18 cellular contexts compared by ENCODE assay signal in the genomic region with DNA sequence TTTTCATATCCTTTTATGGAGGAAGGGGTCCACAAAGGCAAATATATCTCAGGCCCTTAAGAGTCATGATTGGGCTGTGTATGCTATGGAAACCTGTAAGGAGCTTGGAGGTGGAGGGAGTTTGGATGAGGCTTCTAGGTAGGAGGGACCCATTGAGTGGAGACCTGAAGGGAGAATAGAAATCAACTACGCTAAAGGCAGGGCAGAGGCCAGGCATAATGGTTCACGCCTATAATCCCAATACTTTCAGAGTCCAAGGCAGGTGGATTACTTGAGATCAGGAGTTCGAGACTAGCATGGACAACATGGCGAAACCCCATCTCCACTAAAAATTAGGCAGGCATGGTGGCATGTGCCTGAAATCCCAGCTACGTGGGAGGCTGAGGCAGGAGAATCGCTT. TPM values are rescaled to one million over a fixed set of nuclear protein-coding genes. Genes with fewer than 3 reads are reported as not detected.
DNase-seq lines count a peak whose midpoint lies in the region; ATAC-seq and TF ChIP-seq lines count a peak whose summit lies in the region.
"Had no signal": no experiment of that assay in that cellular context is flagged by ENCODE, and none has a peak within 500 bp of the region (broad histone marks: within the 10 kb centered on the region; RNA-seq: fewer than 3 reads in every experiment).

No MANE protein-coding gene starts in this region.

- H3K4me1 ChIP-seq in CD8-positive, alpha-beta T cell (ENCODE audit: insufficient read depth, low read length): peaks cover 16% of the 10 kb centered on the region
- H3K4me1 ChIP-seq in OCI-LY7 (ENCODE audit: insufficient read depth, low read length, poor library complexity, severe bottlenecking): peaks cover 62% of the 10 kb centered on the region

- no peaks in the 10 kb centered on the region for H4K20me1 ChIP-seq in OCI-LY7 (ENCODE audit: insufficient read depth, low read length)

- CTCF ChIA-PET in CD8-positive, alpha-beta T cell (lab: Charles Lee): no interaction called here
- CTCF ChIA-PET in OCI-LY7 (lab: Charles Lee; ENCODE audit: unreplicated experiment): no interaction called here

- H3K4me3 Mint-ChIP-seq in CD8-positive, alpha-beta T cell: no peak overlapping the region
- H3K4me3 Mint-ChIP-seq: CD14-positive monocyte had no signal

- no peaks in the 10 kb centered on the region for H3K27me3 ChIP-seq in CD8-positive, alpha-beta T cell (ENCODE audit: insufficient read depth, low read length)

- H3K4me3 ChIP-seq in CD8-positive, alpha-beta T cell (ENCODE audit: low read depth, low read length): no peak overlapping the region
- H3K4me3 ChIP-seq in OCI-LY7 (ENCODE audit: low read depth, low read length, poor library complexity, severe bottlenecking) (no peak overlapping the region), coronary artery (no peak overlapping the region)

- H3K4me1 Mint-ChIP-seq in CD8-positive, alpha-beta T cell (ENCODE audit: low read depth): peaks cover 22% of the 10 kb centered on the region

- no peak for DNase-seq in CD8-positive, alpha-beta T cell
- no peak for DNase-seq in OCI-LY7 (ENCODE audit: low spot score)
- peak; percentile 21 for DNase-seq in coronary artery (ENCODE audit: low spot score)
- peak; percentile 2 for DNase-seq in sciatic nerve (ENCODE audit: low spot score)
- no peak for DNase-seq in NCI-H187 (lab: John Stamatoyannopoulos, UW)
- no peak for DNase-seq in medulla oblongata (ENCODE audit: extremely low spot score)
- DNase-seq: COR-L47, EL, Kasumi-1, MM.1S, NCI-H1105 treated with DMSO at 0.1 percent for 48 hours, NCI-H1694 treated with DMSO at 0.1 percent for 48 hours, NCI-H226, NCI-H524 treated with DMSO at 0.1 percent for 48 hours, SHP77 treated with DMSO at 0.1 percent for 48 hours had no signal

- no peaks in the 10 kb centered on the region for H3K9me3 ChIP-seq in CD8-positive, alpha-beta T cell (ENCODE audit: low read length)
- H3K9me3 ChIP-seq in OCI-LY7 (ENCODE audit: low read length): no peaks in the 10 kb centered on the region

- no peaks in the 10 kb centered on the region for H3K36me3 Mint-ChIP-seq in CD8-positive, alpha-beta T cell
- H3K36me3 Mint-ChIP-seq: CD14-positive monocyte, IgD-negative memory B cell had no signal

- H3K79me2 ChIP-seq in OCI-LY7 (ENCODE audit: insufficient read depth, low read depth, low read length): no peaks in the 10 kb centered on the region

- BruUV-seq in OCI-LY7 (replicated peaks; lab: Mats Ljungman, UMichigan): no TSS peak

- H3K36me3 ChIP-seq in CD8-positive, alpha-beta T cell (ENCODE audit: insufficient read depth, low read length): no peaks in the 10 kb centered on the region
- no peaks in the 10 kb centered on the region for H3K36me3 ChIP-seq in OCI-LY7 (ENCODE audit: insufficient read depth, low read length)

- intact Hi-C loops in CD8-positive, alpha-beta T cell (cut with DNase I, micrococcal nuclease): no loop called here
- intact Hi-C loops in OCI-LY7 (cut with micrococcal nuclease; ENCODE audit: unreplicated experiment): no loop called here
- intact Hi-C loops in sciatic nerve (cut with DNase I): no loop called here

- no peak for ATAC-seq in CD8-positive, alpha-beta T cell
- ATAC-seq in sciatic nerve: no peak
- ATAC-seq in GM18867 (IDR thresholded peaks at IDR 0.05; ENCODE audit: unreplicated experiment): no peak

- TF ChIP-seq CTCF in CD8-positive, alpha-beta T cell (IDR thresholded peaks at IDR 0.05): no peak
- TF ChIP-seq CTCF in OCI-LY7 (conservative IDR thresholded peaks at IDR 0.05; ENCODE audit: low read length) (no peak), coronary artery (IDR thresholded peaks at IDR 0.05) (no peak)

- H2AFZ ChIP-seq in OCI-LY7 (ENCODE audit: low read length): peak overlapping the region; percentile 92

- H3K9me3 Mint-ChIP-seq in CD8-positive, alpha-beta T cell: no peaks in the 10 kb centered on the region
- H3K9me3 Mint-ChIP-seq: CD14-positive monocyte, IgD-negative memory B cell had no signal

- H3K9me2 ChIP-seq in OCI-LY7 (ENCODE audit: insufficient read depth, low read length): no peaks in the 10 kb centered on the region

- peak overlapping the region; percentile 63 for H3K27ac Mint-ChIP-seq in CD8-positive, alpha-beta T cell

- H3K4me2 ChIP-seq in OCI-LY7 (ENCODE audit: low read length): peak overlapping the region; percentile 61; the same call in 1 of the 2 replicates

- no peak overlapping the region for H3K27ac ChIP-seq in CD8-positive, alpha-beta T cell (ENCODE audit: low read depth, low read length)
- H3K27ac ChIP-seq in OCI-LY7 (ENCODE audit: low read depth, low read length, poor library complexity, severe bottlenecking): no peak overlapping the region
- no peak overlapping the region for H3K27ac ChIP-seq in coronary artery

- H3K27me3 Mint-ChIP-seq in CD8-positive, alpha-beta T cell (ENCODE audit: low read depth): no peaks in the 10 kb centered on the region
- H3K27me3 Mint-ChIP-seq: IgD-negative memory B cell had no signal

- POLR2A ChIA-PET in CD8-positive, alpha-beta T cell (lab: Charles Lee): no interaction called here
- POLR2A ChIA-PET in OCI-LY7 (lab: Charles Lee): interaction anchor here (0.6 to 1.5 kb wide), 4 partner anchors 21 to 78 kb away, joined by 3 read pairs; no protein-coding TSS in a partner anchor

RNA-seq across cellular contexts. Expression of gene ZNF217, which starts 34.4 kb away (rescaled TPM):
- 10 to 100 TPM; 71.8 to 79.9 TPM for total RNA-seq in CD8-positive, alpha-beta T cell
- total RNA-seq in OCI-LY7 (2014; rRNA removed; shearing (Covaris generic)): 35.1 and 39.7 TPM in 2 replicates
- 68.4 and 77.0 TPM in 2 replicates for total RNA-seq in OCI-LY7 (2022)
- total RNA-seq in sciatic nerve: 34.9 TPM

Comparison
In these comparisons a context has a peak if more than half of its experiments do, and no peak if none do; other contexts are left out.
1. DNase-seq: peak in coronary artery (single experiment) and sciatic nerve (single experiment); none in CD8-positive, alpha-beta T cell (0 of 7), OCI-LY7 (single experiment), NCI-H187 (0 of 2) and medulla oblongata (single experiment).